Comparison of ENCODE assay signal across 12 cellular contexts in the genomic region with DNA sequence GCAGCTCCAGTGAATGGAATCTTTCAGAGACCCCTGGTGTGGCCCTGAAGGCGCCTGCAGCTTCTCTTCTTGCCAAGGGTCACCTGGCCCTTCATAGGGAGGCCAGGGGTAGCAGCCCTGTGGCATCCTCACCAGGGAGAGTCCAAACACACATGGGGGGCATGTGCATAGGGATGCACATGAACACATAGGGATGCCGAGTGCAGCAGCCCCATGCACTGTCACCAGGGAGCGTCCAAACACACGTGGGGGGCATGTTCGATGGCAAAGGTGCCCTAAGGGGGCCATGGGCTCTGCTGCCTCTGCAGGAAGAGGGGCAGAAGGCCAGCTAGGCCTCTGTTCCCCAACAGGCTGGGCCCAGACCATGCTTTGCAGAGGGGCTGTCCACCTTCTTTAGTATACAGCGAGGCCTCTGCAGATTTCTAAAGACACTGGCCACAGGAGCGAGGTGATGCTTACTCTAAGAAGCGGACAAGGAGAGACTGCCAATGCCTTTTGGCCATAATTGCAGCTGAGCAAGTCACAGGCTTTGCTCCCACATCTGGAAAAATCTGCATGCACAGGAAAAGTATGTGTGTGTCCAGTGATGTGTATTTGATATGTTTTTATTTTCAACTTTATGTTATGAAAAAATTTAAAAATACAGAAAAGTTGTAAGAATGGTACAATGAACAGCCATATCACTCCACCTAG. TPM values are rescaled to one million over a fixed set of nuclear protein-coding genes. Genes with fewer than 3 reads are reported as not detected.
DNase-seq lines count a peak whose midpoint lies in the region; ATAC-seq and TF ChIP-seq lines count a peak whose summit lies in the region.
"Had no signal": no experiment of that assay in that cellular context is flagged by ENCODE, and none has a peak within 500 bp of the region (broad histone marks: within the 10 kb centered on the region; RNA-seq: fewer than 3 reads in every experiment).

No MANE protein-coding gene starts in this region.

- peak overlapping the region; percentile 49 for H3K4me2 ChIP-seq in IMR-90 (ENCODE audit: low read depth, low read length)

- H4K8ac ChIP-seq in IMR-90 (ENCODE audit: low read depth in 2 of 2, low read length in 2 of 2): peak overlapping the region; percentile 51 to 88; a peak in 2 of 4 replicates

- H2BK5ac ChIP-seq in IMR-90 (ENCODE audit: low read depth, low read length, poor library complexity, severe bottlenecking): peak overlapping the region; percentile 95

- BruUV-seq in IMR-90 (replicated peaks; lab: Mats Ljungman, UMichigan): no TSS peak

- CTCF ChIA-PET in IMR-90 (lab: Yijun Ruan, JAX): interaction anchor here (0.7 to 1.3 kb wide), 3 partner anchors 10 to 56 kb away, joined by 3 to 4 read pairs (median 4); no protein-coding TSS in a partner anchor

- ATAC-seq in IMR-90 (ENCODE audit: low read depth): peak; percentile 12
- ATAC-seq in lower lobe of right lung: peak in 1 of 2 donors; percentile 16
- ATAC-seq in left colon: no peak
- ATAC-seq: naive thymus-derived CD4-positive, alpha-beta T cell had no signal

- H3K9me3 ChIP-seq in IMR-90 (ENCODE audit: control insufficient read depth, insufficient read depth, low read length) (no peaks in the 10 kb centered on the region), lower lobe of right lung (no peaks in the 10 kb centered on the region), stomach (no peaks in the 10 kb centered on the region)

- H2BK15ac ChIP-seq in IMR-90 (ENCODE audit: low read depth, low read length): peak overlapping the region; percentile 55; the same call in 2 of the 3 replicates

- TF ChIP-seq POLR2A in IMR-90 (IDR thresholded peaks at IDR 0.05; ENCODE audit: low read depth, low read length) (no peak; the same call in 1 of the 2 replicates), stomach (IDR thresholded peaks at IDR 0.05) (no peak)

- TF ChIP-seq CTCF in IMR-90 (conservative IDR thresholded peaks at IDR 0.05; ENCODE audit: low read depth, low read length) (no peak), chondrocyte (IDR thresholded peaks at IDR 0.05) (peak; percentile 46), lower lobe of right lung (IDR thresholded peaks at IDR 0.05) (no peak), stomach (IDR thresholded peaks at IDR 0.05) (no peak)

- peaks cover 2 to 37% of the 10 kb centered on the region in 2 experiments; a peak in 3 of 4 replicates for H3K79me1 ChIP-seq in IMR-90 (ENCODE audit: low read depth in 1 of 2, low read length in 2 of 2)

- dilution Hi-C loops in IMR-90 (cut with HindIII; ENCODE audit: low sequenced_read_pairs, unreplicated experiment): no loop called here

- H3K27ac Mint-ChIP-seq in chondrocyte (ENCODE audit: unreplicated experiment): peak overlapping the region; percentile 96
- H3K27ac Mint-ChIP-seq: activated CD4-positive, alpha-beta memory T cell treated with anti-CD3 and anti-CD28 coated beads, Interleukin-2, amount 10 ng/mL, durations not matched to agents 7 days and 5 days; activated naive CD4-positive, alpha-beta T cell treated with anti-CD3 and anti-CD28 coated beads for 36 hours; naive thymus-derived CD4-positive, alpha-beta T cell had no signal

- no peak for TF ChIP-seq RAD21 in IMR-90 (IDR thresholded peaks at IDR 0.05; ENCODE audit: low read length)

- no peaks in the 10 kb centered on the region for H3K36me3 Mint-ChIP-seq in chondrocyte (ENCODE audit: low read depth)
- H3K36me3 Mint-ChIP-seq: naive thymus-derived CD4-positive, alpha-beta T cell had no signal

- POLR2A ChIA-PET in IMR-90 (lab: Charles Lee; ENCODE audit: unreplicated experiment): interaction anchor here (0.8 kb wide), 1 partner anchor 95 kb away, joined by 3 read pairs; no protein-coding TSS in a partner anchor

- intact Hi-C loops in IMR-90 (cut with micrococcal nuclease) (loop anchor here (1.0 kb wide), 2 partner anchors 38 to 91 kb away; a partner anchor contains a TSS), lower lobe of right lung (cut with DNase I) (no loop called here), stomach (cut with DNase I; ENCODE audit: low total_unique reads) (no loop called here), left colon (cut with DNase I, micrococcal nuclease) (loop anchor here in 1 of 2 donors (5.0 kb wide), 1 partner anchor 153 kb away; no protein-coding TSS in a partner anchor)

- H2BK20ac ChIP-seq in IMR-90 (ENCODE audit: low read depth, low read length): peak overlapping the region; percentile 95

- H3K14ac ChIP-seq in IMR-90 (replicated peaks; ENCODE audit: low read depth, low read length): peak overlapping the region; percentile 62

- H3K9me3 Mint-ChIP-seq in chondrocyte (ENCODE audit: low read depth): no peaks in the 10 kb centered on the region
- H3K9me3 Mint-ChIP-seq: activated CD4-positive, alpha-beta memory T cell treated with anti-CD3 and anti-CD28 coated beads, Interleukin-2, amount 10 ng/mL, durations not matched to agents 7 days and 5 days; activated naive CD4-positive, alpha-beta T cell treated with anti-CD3 and anti-CD28 coated beads for 36 hours; naive thymus-derived CD4-positive, alpha-beta T cell had no signal

- H3K9me1 ChIP-seq in IMR-90 (ENCODE audit: insufficient read depth, low read length): peaks cover 38% of the 10 kb centered on the region

- no peaks in the 10 kb centered on the region for H4K20me1 ChIP-seq in IMR-90 (ENCODE audit: insufficient read depth, low read length)

- H3K56ac ChIP-seq in IMR-90 (ENCODE audit: extremely low read depth, insufficient read depth, low read length): peak overlapping the region; percentile 91

- H2AK5ac ChIP-seq in IMR-90 (ENCODE audit: low read depth, low read length): peak overlapping the region; percentile 95

- peak overlapping the region; percentile 39 for H3K4me3 Mint-ChIP-seq in chondrocyte (ENCODE audit: unreplicated experiment)
- H3K4me3 Mint-ChIP-seq: activated CD4-positive, alpha-beta memory T cell treated with anti-CD3 and anti-CD28 coated beads, Interleukin-2, amount 10 ng/mL, durations not matched to agents 7 days and 5 days; activated naive CD4-positive, alpha-beta T cell treated with anti-CD3 and anti-CD28 coated beads for 36 hours; naive thymus-derived CD4-positive, alpha-beta T cell had no signal

- in situ Hi-C loops in IMR-90 (cut with MboI; ENCODE audit: low sequenced_read_pairs): loop anchor here (5.0 kb wide), 1 partner anchor 38 kb away; no protein-coding TSS in a partner anchor

- H4K91ac ChIP-seq in IMR-90 (ENCODE audit: insufficient read depth, low read depth, low read length): peak overlapping the region; percentile 89

- peak overlapping the region; percentile 63 for H4K5ac ChIP-seq in IMR-90 (ENCODE audit: low read depth, low read length)

- H3K4me3 ChIP-seq in IMR-90 (ENCODE audit: insufficient read depth, low read depth, low read length) (no peak overlapping the region), lower lobe of right lung (no peak overlapping the region), stomach (no peak overlapping the region)

- peak overlapping the region; percentile 92 for H3K23ac ChIP-seq in IMR-90 (ENCODE audit: low read depth, low read length)

- H3K4me1 Mint-ChIP-seq in chondrocyte (ENCODE audit: low read depth): peaks cover 76% of the 10 kb centered on the region
- H3K4me1 Mint-ChIP-seq: activated CD4-positive, alpha-beta memory T cell treated with anti-CD3 and anti-CD28 coated beads, Interleukin-2, amount 10 ng/mL, durations not matched to agents 7 days and 5 days had no signal

- no peaks in the 10 kb centered on the region for H3K27me3 Mint-ChIP-seq in chondrocyte (ENCODE audit: low read depth)

- peak overlapping the region; percentile 66 for H3K18ac ChIP-seq in IMR-90 (ENCODE audit: low read depth, low read length)

- H3K27me3 ChIP-seq in IMR-90 (ENCODE audit: control insufficient read depth, insufficient read depth, low read length): no peaks in the 10 kb centered on the region
- H3K27me3 ChIP-seq in lower lobe of right lung (ENCODE audit: low read depth): no peaks in the 10 kb centered on the region
- H3K27me3 ChIP-seq in stomach: no peaks in the 10 kb centered on the region

- H2BK120ac ChIP-seq in IMR-90 (ENCODE audit: low read depth, low read length): peak overlapping the region; percentile 96

- TF ChIP-seq EP300 in stomach (IDR thresholded peaks at IDR 0.05): no peak

- DNase-seq in IMR-90: no peak
- DNase-seq in chondrocyte (ENCODE audit: low spot score): no peak
- DNase-seq in lower lobe of right lung: no peak
- no peak for DNase-seq in stomach
- no peak for DNase-seq in left colon
- no peak for DNase-seq in NCI-H2029 treated with DMSO at 0.1 percent for 48 hours (lab: John Stamatoyannopoulos, UW)
- no peak for DNase-seq in NCI-H2196 (lab: John Stamatoyannopoulos, UW; ENCODE audit: unreplicated experiment)
- DNase-seq in NCI-H2029 (lab: John Stamatoyannopoulos, UW): no peak
- DNase-seq: activated CD4-positive, alpha-beta memory T cell treated with anti-CD3 and anti-CD28 coated beads, Interleukin-2, amount 10 ng/mL, durations not matched to agents 7 days and 5 days; activated naive CD4-positive, alpha-beta T cell treated with anti-CD3 and anti-CD28 coated beads for 36 hours; naive thymus-derived CD4-positive, alpha-beta T cell; T-helper 2 cell had no signal

- H3K9ac ChIP-seq in IMR-90 (ENCODE audit: low read depth, low read length): peak overlapping the region; percentile 25

- peak overlapping the region; percentile 79 for H2AFZ ChIP-seq in IMR-90 (replicated peaks; ENCODE audit: low read length, poor library complexity)

- H3K36me3 ChIP-seq in IMR-90 (ENCODE audit: control insufficient read depth, insufficient read depth, low read length) (no peaks in the 10 kb centered on the region), lower lobe of right lung (no peaks in the 10 kb centered on the region), stomach (no peaks in the 10 kb centered on the region)

- H3K4me1 ChIP-seq in IMR-90 (ENCODE audit: control insufficient read depth, insufficient read depth, low read length): peaks cover 36% of the 10 kb centered on the region
- peaks cover 12% of the 10 kb centered on the region for H3K4me1 ChIP-seq in lower lobe of right lung
- H3K4me1 ChIP-seq in stomach: peaks cover 0 to 48% (median 18%) of the 10 kb centered on the region in 4 donors

- H3K4ac ChIP-seq in IMR-90 (ENCODE audit: low read depth, low read length): peak overlapping the region; percentile 96

- 20% methylated on average over 1 of the region's 8 CpGs; no CpG with 5 or more reads in 1 of the 2 experiments for WGBS in IMR-90 (ENCODE audit: extremely low coverage in 2 of 2, insufficient read length in 1 of 2), 2 experiments
- 68 to 89% (median 80%) methylated on average over 7 to 8 of the region's 8 CpGs for WGBS in stomach, 5 donors

- H2AK9ac ChIP-seq in IMR-90 (replicated peaks; ENCODE audit: low read depth, low read length, poor library complexity): peak overlapping the region; percentile 79

- peak overlapping the region; percentile 92 for H3K27ac ChIP-seq in IMR-90 (ENCODE audit: insufficient read depth, low read length)
- H3K27ac ChIP-seq in lower lobe of right lung: peak overlapping the region; percentile 79
- H3K27ac ChIP-seq in stomach: peak overlapping the region in 4 of 5 donors; percentile 35 to 77 (median 64)

RNA-seq across cellular contexts. Expression of a gene that starts 20.9 kb away (rescaled TPM):
- 43.4 and 82.8 TPM in 2 replicates for total RNA-seq in IMR-90 (2012; rRNA removed)
- 56.5 and 62.9 TPM in 2 replicates for polyA plus RNA-seq in IMR-90 (2012; rRNA removed)
- polyA plus RNA-seq in IMR-90 (2012; cell fraction: cytosol; rRNA removed): 9.9 and 21.7 TPM in 2 replicates
- 2.4 and 19.8 TPM in 2 replicates for polyA plus RNA-seq in IMR-90 (2012; cell fraction: nucleus; rRNA removed; ENCODE audit: low replicate concordance)
- 66.8 to 86.0 TPM (median 81.3 TPM) in 3 replicates for total RNA-seq in chondrocyte
- total RNA-seq in lower lobe of right lung: 53.1 TPM
- total RNA-seq in stomach: 10 to 100 TPM in 4 of 5 donors, 1 to 10 TPM in 1; 3.2 to 73.3 (median 29.9) TPM
- polyA plus RNA-seq in stomach: 100 to 1,000 TPM in 1 of 3 donors, 10 to 100 TPM in 2; 57.6 to 130 (median 85.4) TPM
- total RNA-seq in left colon: 10 to 100 TPM; 30.0 to 34.1 TPM

RNA-seq across cellular contexts. Expression of a gene that starts 21.0 kb away (rescaled TPM):
- total RNA-seq in IMR-90 (2012; rRNA removed): 6.5 and 16.1 TPM in 2 replicates
- polyA plus RNA-seq in IMR-90 (2012; rRNA removed): 8.8 and 9.1 TPM in 2 replicates
- 2.5 and 4.2 TPM in 2 replicates for polyA plus RNA-seq in IMR-90 (2012; cell fraction: cytosol; rRNA removed)
- 3.7 and 5.7 TPM in 2 replicates for polyA plus RNA-seq in IMR-90 (2012; cell fraction: nucleus; rRNA removed; ENCODE audit: low replicate concordance)
- 23.2 to 25.5 TPM (median 24.8 TPM) in 3 replicates for total RNA-seq in chondrocyte
- total RNA-seq in lower lobe of right lung: 20.6 TPM
- 100 to 1,000 TPM in 1 of 5 donors, 10 to 100 TPM in 3, 1 to 10 TPM in 1; 8.1 to 104 (median 47.4) TPM for total RNA-seq in stomach
- polyA plus RNA-seq in stomach: 10 to 100 TPM; 12.8 to 16.3 (median 14.7) TPM
- total RNA-seq in left colon: 10 to 100 TPM; 19.7 to 20.5 TPM
